ENCODE assay signal across 8 cellular contexts in the genomic region with DNA sequence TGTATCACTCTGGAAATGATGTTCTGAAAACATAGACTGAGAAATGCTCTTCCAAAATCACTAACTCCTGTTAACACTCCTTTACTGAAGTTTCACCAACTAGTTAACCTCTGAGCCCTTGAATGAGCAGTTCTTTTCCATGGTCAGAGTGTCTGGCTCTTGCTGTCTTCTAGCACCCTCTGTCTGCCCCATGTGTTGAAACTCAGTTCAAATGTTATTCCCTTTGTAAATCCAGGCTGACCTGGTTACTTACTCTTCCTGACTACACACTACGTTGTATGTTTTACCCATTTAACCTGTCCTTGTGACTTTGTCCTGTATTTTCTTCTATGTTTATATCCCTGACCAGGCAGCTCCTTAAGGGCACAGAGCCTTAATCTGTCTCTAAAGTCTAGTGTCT.
DNase-seq lines count a peak whose midpoint lies in the region; ATAC-seq, FAIRE-seq and TF ChIP-seq lines count a peak whose summit lies in the region.
"Had no signal": no experiment of that assay in that cellular context is flagged by ENCODE, and none has a peak within 500 bp of the region (broad histone marks: within the 10 kb centered on the region; RNA-seq: fewer than 3 reads in every experiment).

No MANE protein-coding gene starts in this region.

- peak; percentile 56 for TF ChIP-seq CTCF in progenitor cell of endocrine pancreas (IDR thresholded peaks at IDR 0.05; ENCODE audit: unreplicated experiment)

- H3K27me3 Mint-ChIP-seq in progenitor cell of endocrine pancreas = no peaks in the 10 kb centered on the region

- H3K36me3 Mint-ChIP-seq in progenitor cell of endocrine pancreas (ENCODE audit: insufficient read depth) = no peaks in the 10 kb centered on the region

- FAIRE-seq in HTR-8/SVneo (lab: Jason Lieb, UNC) = no peak

- ATAC-seq in GM18858 (IDR thresholded peaks at IDR 0.05; ENCODE audit: unreplicated experiment) = no peak
- no peak for ATAC-seq in GM21381 (IDR thresholded peaks at IDR 0.05; ENCODE audit: unreplicated experiment)
- ATAC-seq: SK-N-SH treated with all-trans-retinoic acid at 6 μM for 48 hours had no signal

- H3K4me3 Mint-ChIP-seq in progenitor cell of endocrine pancreas (ENCODE audit: low read depth) = no peak overlapping the region

- H3K4me1 Mint-ChIP-seq in progenitor cell of endocrine pancreas (ENCODE audit: low read depth) = peaks cover 7% of the 10 kb centered on the region

- TF ChIP-seq POLR2A in erythroblast (IDR thresholded peaks at IDR 0.05; ENCODE audit: low read length) = no peak

- H3K27ac Mint-ChIP-seq in progenitor cell of endocrine pancreas = no peak overlapping the region

- DNase-seq in HTR-8/SVneo (ENCODE audit: insufficient read length, low spot score) (peak; percentile 2), RKO (ENCODE audit: low spot score) (peak; percentile 57), erythroblast (lab: John Stamatoyannopoulos, UW) (peak; percentile 82 to 88), progenitor cell of endocrine pancreas (ENCODE audit: low spot score, unreplicated experiment) (no peak)
- no peak for DNase-seq in activated T-cell treated with anti-CD3 and anti-CD28 coated beads, Interleukin-2, amount 50 U/mL, for 1 hour

- no peaks in the 10 kb centered on the region for H3K9me3 Mint-ChIP-seq in progenitor cell of endocrine pancreas (ENCODE audit: low read depth)

Comparison
In these comparisons a context has a peak if more than half of its experiments do, and no peak if none do; other contexts are left out.
1. DNase-seq: peak in HTR-8/SVneo (single experiment), RKO (single experiment) and erythroblast (2 of 2); none in progenitor cell of endocrine pancreas (single experiment) and activated T-cell treated with anti-CD3 and anti-CD28 coated beads, Interleukin-2, amount 50 U/mL, for 1 hour (single experiment).